Comparison of ENCODE assay signal across 1 cellular context in genomic region chr2:27953077-27953476, GRCh38.
TF ChIP-seq lines count a peak whose summit lies in the region.

No MANE protein-coding gene starts in this region.

TF ChIP-seq in IMR-90, 13 proteins besides CTCF, POLR2A, EP300 and RAD21 (continued from another document):
- no peak for TF ChIP-seq MXI1 (IDR thresholded peaks at IDR 0.05; ENCODE audit: borderline replicate concordance, low read depth, low read length)
- no peak for TF ChIP-seq ELK1 (IDR thresholded peaks at IDR 0.05; ENCODE audit: borderline replicate concordance, low read depth, low read length)
- TF ChIP-seq MAZ (IDR thresholded peaks at IDR 0.05; ENCODE audit: borderline replicate concordance, low read depth, low read length) = no peak
- TF ChIP-seq SMC3 (IDR thresholded peaks at IDR 0.05; ENCODE audit: low read depth, low read length) = no peak
- TF ChIP-seq MAFK (IDR thresholded peaks at IDR 0.05; ENCODE audit: low read depth, low read length) = no peak
- TF ChIP-seq FOS (IDR thresholded peaks at IDR 0.05; ENCODE audit: low read depth, low read length) = no peak
- no peak for TF ChIP-seq USF2 (IDR thresholded peaks at IDR 0.05; ENCODE audit: low read depth, low read length)
- no peak for TF ChIP-seq CHD1 (IDR thresholded peaks at IDR 0.05; ENCODE audit: low read depth, low read length)
- no peak for TF ChIP-seq NFE2L2 (IDR thresholded peaks at IDR 0.05; ENCODE audit: low read depth, low read length)
- TF ChIP-seq BHLHE40 (IDR thresholded peaks at IDR 0.05; ENCODE audit: low read depth, low read length) = no peak
- TF ChIP-seq CEBPB (IDR thresholded peaks at IDR 0.05; ENCODE audit: low read depth, low read length) = no peak
